ENCODE assay signal across 7 cellular contexts in genomic region chr1:226407199-226407496, GRCh38. TPM values are rescaled to one million over a fixed set of nuclear protein-coding genes. Genes with fewer than 3 reads are reported as not detected.
DNase-seq lines count a peak whose midpoint lies in the region; TF ChIP-seq lines count a peak whose summit lies in the region.

No MANE protein-coding gene starts in this region.

- peaks cover 0 to 9% (median 2%) of the 10 kb centered on the region in 5 donors for H3K36me3 ChIP-seq in subcutaneous abdominal adipose tissue (ENCODE audit: control insufficient read depth in 5 of 5, insufficient read depth in 5 of 5, low read length in 5 of 5)

- H3K36me3 Mint-ChIP-seq in HFFc6 (ENCODE audit: low read depth): no peaks in the 10 kb centered on the region; the same call in 1 of the 2 replicates
- peaks cover 20% of the 10 kb centered on the region for H3K36me3 Mint-ChIP-seq in activated CD4-positive, alpha-beta memory T cell treated with anti-CD3 and anti-CD28 coated beads, Interleukin-2, amount 10 ng/mL, durations not matched to agents 7 days and 5 days (ENCODE audit: low read depth)

- H3K27ac ChIP-seq in subcutaneous abdominal adipose tissue (ENCODE audit: low read depth, low read length): peak overlapping the region; percentile 82

- H3K27ac Mint-ChIP-seq in HFFc6: peak overlapping the region; percentile 84
- H3K27ac Mint-ChIP-seq in activated CD4-positive, alpha-beta memory T cell treated with anti-CD3 and anti-CD28 coated beads, Interleukin-2, amount 10 ng/mL, durations not matched to agents 7 days and 5 days: peak overlapping the region; percentile 89

- H3K9ac ChIP-seq in subcutaneous abdominal adipose tissue (ENCODE audit: low read length in 5 of 5): peak overlapping the region; percentile 57 to 88 (median 77)

- CTCF ChIA-PET in activated CD4-positive, alpha-beta memory T cell treated with anti-CD3 and anti-CD28 coated beads, Interleukin-2, amount 10 ng/mL, durations not matched to agents 7 days and 5 days (lab: Charles Lee): interaction anchor here (0.7 to 4.5 kb wide), 28 partner anchors 9 to 629 kb away, joined by 3 to 69 read pairs (median 6); partner anchors contain the start of genes H3-3A, LIN9, SDE2 and SRP9

- DNase-seq in HFFc6 (no peak), NCI-H1105 (lab: John Stamatoyannopoulos, UW) (no peak), anterior cingulate cortex (lab: John Stamatoyannopoulos, UW) (no peak)
- DNase-seq in activated CD4-positive, alpha-beta memory T cell treated with anti-CD3 and anti-CD28 coated beads, Interleukin-2, amount 10 ng/mL, durations not matched to agents 7 days and 5 days: no peak
- no peak for DNase-seq in stimulated activated CD4-positive, alpha-beta T cell treated with anti-CD3 and anti-CD28 coated beads, Interleukin-4, amount 100 ng/mL, for 1 hour

- H3K27me3 Mint-ChIP-seq in HFFc6 (ENCODE audit: insufficient read depth): peaks cover 11% of the 10 kb centered on the region
- peaks cover 2% of the 10 kb centered on the region for H3K27me3 Mint-ChIP-seq in activated CD4-positive, alpha-beta memory T cell treated with anti-CD3 and anti-CD28 coated beads, Interleukin-2, amount 10 ng/mL, durations not matched to agents 7 days and 5 days

- H3K27me3 ChIP-seq in subcutaneous abdominal adipose tissue (ENCODE audit: control insufficient read depth in 5 of 5, insufficient read depth in 4 of 5, low read length in 5 of 5): no peaks in the 10 kb centered on the region

- peak overlapping the region; percentile 99 for H3K4me3 Mint-ChIP-seq in HFFc6
- H3K4me3 Mint-ChIP-seq in activated CD4-positive, alpha-beta memory T cell treated with anti-CD3 and anti-CD28 coated beads, Interleukin-2, amount 10 ng/mL, durations not matched to agents 7 days and 5 days: peak overlapping the region; percentile 85

- POLR2A ChIA-PET in activated CD4-positive, alpha-beta memory T cell treated with anti-CD3 and anti-CD28 coated beads, Interleukin-2, amount 10 ng/mL, durations not matched to agents 7 days and 5 days (lab: Charles Lee): interaction anchor here (0.7 to 4.4 kb wide), 21 partner anchors 13 to 629 kb away, joined by 3 to 35 read pairs (median 6); partner anchors contain the start of genes COQ8A, H3-3A, LIN9 and SDE2

- no peak for TF ChIP-seq CTCF in HFFc6 (IDR thresholded peaks at IDR 0.05)

- H3K4me3 ChIP-seq in iPS-18c (ENCODE audit: insufficient read depth, low read depth, low read length) (peak overlapping the region; percentile 98), subcutaneous abdominal adipose tissue (ENCODE audit: low read depth in 1 of 5, low read length in 5 of 5) (peak overlapping the region; percentile 82 to 89 (median 85))

- H3K9me3 ChIP-seq in iPS-18c (ENCODE audit: control insufficient read depth, insufficient read depth, low read length): peaks cover 3% of the 10 kb centered on the region
- no peaks in the 10 kb centered on the region for H3K9me3 ChIP-seq in subcutaneous abdominal adipose tissue (ENCODE audit: control insufficient read depth in 5 of 5, low read length in 5 of 5)

- peaks cover 8 to 42% (median 35%) of the 10 kb centered on the region in 5 donors for H3K4me1 ChIP-seq in subcutaneous abdominal adipose tissue (ENCODE audit: control insufficient read depth in 5 of 5, insufficient read depth in 5 of 5, low read length in 5 of 5)

- no peaks in the 10 kb centered on the region for H3K9me3 Mint-ChIP-seq in HFFc6
- no peaks in the 10 kb centered on the region for H3K9me3 Mint-ChIP-seq in activated CD4-positive, alpha-beta memory T cell treated with anti-CD3 and anti-CD28 coated beads, Interleukin-2, amount 10 ng/mL, durations not matched to agents 7 days and 5 days

- H3K4me1 Mint-ChIP-seq in HFFc6 (ENCODE audit: low read depth): peaks cover 41% of the 10 kb centered on the region
- peaks cover 38% of the 10 kb centered on the region for H3K4me1 Mint-ChIP-seq in activated CD4-positive, alpha-beta memory T cell treated with anti-CD3 and anti-CD28 coated beads, Interleukin-2, amount 10 ng/mL, durations not matched to agents 7 days and 5 days

RNA-seq across cellular contexts. Expression of gene PARP1, which starts 0.7 kb away (rescaled TPM):
- total RNA-seq in HFFc6 (2021; fragmentation: NEBNext Ultra II Directional; extraction: Animal tissue kit (Norgen Biotek cat#: 25700)): 10 to 100 TPM; 62.5 to 95.6 (median 91.9) TPM
- total RNA-seq in activated CD4-positive, alpha-beta memory T cell treated with anti-CD3 and anti-CD28 coated beads, Interleukin-2, amount 10 ng/mL, durations not matched to agents 7 days and 5 days: 100 to 1,000 TPM; 191 to 194 TPM
